Comparison of ENCODE assay signal across 1 cellular context in genomic region chr20:57352305-57352704, GRCh38.
TF ChIP-seq lines count a peak whose summit lies in the region.

No MANE protein-coding gene starts in this region.

TF ChIP-seq in K562, 482 proteins besides CTCF, POLR2A, EP300 and RAD21:
- TF ChIP-seq E2F6 (IDR thresholded peaks at IDR 0.05; ENCODE audit: borderline replicate concordance in 1 of 2, extremely low read depth in 1 of 2, insufficient read depth in 1 of 2, insufficient read length in 1 of 2, low read depth in 1 of 2, low read length in 1 of 2, poor library complexity in 1 of 2, severe bottlenecking in 1 of 2), result peak in 1 of 2 experiments; percentile 17
- no peak for TF ChIP-seq ZFP1 (CRISPR knock-in tag; IDR thresholded peaks at IDR 0.05)
